In the genomic region with DNA sequence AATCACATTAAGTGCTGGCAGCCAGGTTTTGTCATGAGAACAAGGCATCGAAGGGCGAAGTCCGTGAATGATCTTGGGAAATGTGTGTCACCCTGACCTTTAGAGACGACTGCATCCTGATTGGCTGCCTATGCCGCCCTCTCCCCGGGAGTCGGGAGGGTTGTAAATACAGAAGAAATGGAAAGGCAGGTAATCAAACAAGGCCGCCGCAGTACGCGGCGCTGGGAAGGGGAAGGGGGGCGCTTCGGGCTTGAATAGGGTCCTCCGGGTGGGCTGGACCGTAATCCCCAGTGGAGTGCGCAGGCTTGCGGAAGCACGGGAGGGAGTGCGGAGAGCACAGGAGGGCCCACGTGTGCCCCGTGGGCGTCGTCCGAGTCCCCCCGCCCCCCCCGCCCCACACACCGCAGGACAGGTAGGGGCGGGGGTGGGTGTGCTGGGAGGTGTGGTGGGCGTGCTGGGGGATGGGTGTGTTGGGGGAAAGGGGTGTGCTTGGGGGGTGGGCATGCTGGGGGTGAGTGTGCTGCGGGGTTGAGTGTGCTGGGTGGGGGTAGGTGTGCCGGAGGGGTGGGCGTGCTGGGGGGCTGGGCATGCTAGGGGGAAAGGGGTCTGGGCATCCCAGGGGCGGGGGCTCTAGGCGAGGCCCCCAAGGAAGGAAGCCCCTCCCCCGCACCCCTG, we compare ENCODE assay signal across 8 cellular contexts.
DNase-seq lines count a peak whose midpoint lies in the region; ATAC-seq and TF ChIP-seq lines count a peak whose summit lies in the region.

No MANE protein-coding gene starts in this region.

- DNase-seq in DMS 273 (lab: John Stamatoyannopoulos, UW; ENCODE audit: unreplicated experiment): peak; percentile 24
- no peak for DNase-seq in DMS 273 treated with DMSO at 0.1 percent for 48 hours (lab: John Stamatoyannopoulos, UW)
- DNase-seq in PC-9: peak; percentile 47 to 50
- DNase-seq in activated naive CD4-positive, alpha-beta T cell treated with anti-CD3 and anti-CD28 coated beads, Interleukin-2, amount 50 U/mL, for 16 hours: peak; percentile 75
- peak; percentile 52 to 69 for DNase-seq in heart right ventricle
- peak; percentile 24 for DNase-seq in prostate gland (ENCODE audit: low spot score)
- peak; percentile 74 to 82 for DNase-seq in aorta

- no peaks in the 10 kb centered on the region for H3K9me2 ChIP-seq in PC-9 (ENCODE audit: insufficient read depth)

- no peaks in the 10 kb centered on the region for H3K36me3 ChIP-seq in PC-9 (ENCODE audit: low read depth)
- no peaks in the 10 kb centered on the region for H3K36me3 ChIP-seq in heart right ventricle
- H3K36me3 ChIP-seq in prostate gland: no peaks in the 10 kb centered on the region
- H3K36me3 ChIP-seq in aorta (ENCODE audit: control insufficient read depth in 1 of 2, insufficient read depth in 2 of 2, low read length in 1 of 2): no peaks in the 10 kb centered on the region

- H2AFZ ChIP-seq in PC-9: peak overlapping the region; percentile 91

- H3K4me2 ChIP-seq in PC-9: peak overlapping the region; percentile 83

- H3K79me2 ChIP-seq in PC-9 (ENCODE audit: low read depth): no peaks in the 10 kb centered on the region

- H3K4me1 ChIP-seq in PC-9 (replicated peaks; ENCODE audit: insufficient read depth) (peaks cover 13% of the 10 kb centered on the region; the same call in 1 of the 2 replicates), heart right ventricle (peaks cover 7 to 52% (median 36%) of the 10 kb centered on the region in 9 donors), prostate gland (replicated peaks) (peaks cover 7% of the 10 kb centered on the region), aorta (ENCODE audit: control insufficient read depth in 1 of 2, insufficient read depth in 2 of 2, low read length in 2 of 2) (no peaks in the 10 kb centered on the region)

- TF ChIP-seq CTCF in PC-9 (conservative IDR thresholded peaks at IDR 0.05) (no peak), heart right ventricle (IDR thresholded peaks at IDR 0.05) (no peak), prostate gland (IDR thresholded peaks at IDR 0.05) (no peak)

- H3K4me3 ChIP-seq in PC-9 (peak overlapping the region; percentile 84), heart right ventricle (peak overlapping the region; percentile 72 to 95 (median 88)), prostate gland (peak overlapping the region; percentile 56 to 80), aorta (ENCODE audit: low read length in 2 of 2) (peak overlapping the region; percentile 55 to 71)

- H3K27me3 ChIP-seq in PC-9 (ENCODE audit: insufficient read depth, low read depth) (no peaks in the 10 kb centered on the region), heart right ventricle (no peaks in the 10 kb centered on the region), prostate gland (replicated peaks; ENCODE audit: insufficient read depth) (no peaks in the 10 kb centered on the region), aorta (ENCODE audit: control insufficient read depth in 1 of 2, insufficient read depth in 2 of 2, low read length in 1 of 2) (no peaks in the 10 kb centered on the region)

- POLR2A ChIA-PET in PC-9 (lab: Charles Lee; ENCODE audit: unreplicated experiment): interaction anchor here (0.9 kb wide), 1 partner anchor 61 kb away, joined by 3 read pairs; no protein-coding TSS in a partner anchor

- CTCF ChIA-PET in PC-9 (lab: Charles Lee): no interaction called here

- no peaks in the 10 kb centered on the region for H3K9me3 ChIP-seq in PC-9 (ENCODE audit: insufficient read depth, low read depth)
- H3K9me3 ChIP-seq in heart right ventricle: no peaks in the 10 kb centered on the region
- no peaks in the 10 kb centered on the region for H3K9me3 ChIP-seq in prostate gland
- no peaks in the 10 kb centered on the region for H3K9me3 ChIP-seq in aorta (ENCODE audit: control insufficient read depth, low read length)

- peaks cover 9% of the 10 kb centered on the region; the same call in 1 of the 2 replicates for H3F3A ChIP-seq in PC-9 (ENCODE audit: insufficient read depth, low read depth)

- no peaks in the 10 kb centered on the region for H4K20me1 ChIP-seq in PC-9 (ENCODE audit: insufficient read depth)

- 1% methylated on average over 33 to 36 of the region's 36 CpGs for WGBS in heart right ventricle, 2 donors
- 1% methylated on average over 34 of the region's 36 CpGs for WGBS in prostate gland
- WGBS in aorta, 2 donors: 1 to 2% methylated on average over 27 to 36 of the region's 36 CpGs

- no TSS peak for BruUV-seq in PC-9 (replicated peaks; lab: Mats Ljungman, UMichigan)

- ATAC-seq in heart right ventricle (peak in 7 of 8 donors; percentile 18 to 61 (median 39)), aorta (ENCODE audit: low FRiP score) (peak; percentile 45), GM19467 (IDR thresholded peaks at IDR 0.05; ENCODE audit: unreplicated experiment) (no peak)

- H3K27ac ChIP-seq in PC-9 (peak overlapping the region; percentile 75), heart right ventricle (peak overlapping the region; percentile 89 to 99 (median 98)), prostate gland (peak overlapping the region; percentile 91 to 92), aorta (ENCODE audit: low read depth in 1 of 2, low read length in 2 of 2) (peak overlapping the region; percentile 17 to 85)

- peak; percentile 26 for TF ChIP-seq POLR2A in prostate gland (IDR thresholded peaks at IDR 0.05)

- intact Hi-C loops in PC-9 (cut with micrococcal nuclease; ENCODE audit: unreplicated experiment) (loop anchor here (10.0 kb wide), 1 partner anchor 154 kb away; no protein-coding TSS in a partner anchor), heart right ventricle (cut with DNase I) (loop anchor here in 7 of 10 donors (5.0 to 10.0 kb wide), 4 partner anchors 52 to 442 kb away; a partner anchor contains a TSS), prostate gland (cut with DNase I) (loop anchor here (5.0 kb wide), 1 partner anchor 52 kb away; no protein-coding TSS in a partner anchor), aorta (cut with DNase I) (loop anchor here (5.0 kb wide), 2 partner anchors 57 to 112 kb away; no protein-coding TSS in a partner anchor)
